In genomic region chr19:38223119-38223523, GRCh38 we compare ENCODE assay signal across 12 cellular contexts. TPM values are rescaled to one million over a fixed set of nuclear protein-coding genes. Genes with fewer than 3 reads are reported as not detected.
DNase-seq lines count a peak whose midpoint lies in the region; ATAC-seq, FAIRE-seq and TF ChIP-seq lines count a peak whose summit lies in the region.
"Had no signal": no experiment of that assay in that cellular context is flagged by ENCODE, and none has a peak within 500 bp of the region (broad histone marks: within the 10 kb centered on the region; RNA-seq: fewer than 3 reads in every experiment).

No MANE protein-coding gene starts in this region.

- H3K27ac Mint-ChIP-seq in activated CD4-positive, alpha-beta T cell treated with anti-CD3 and anti-CD28 coated beads for 36 hours: no peak overlapping the region
- H3K27ac Mint-ChIP-seq in osteocyte (ENCODE audit: unreplicated experiment): no peak overlapping the region

- no peaks in the 10 kb centered on the region for H4K20me1 ChIP-seq in MM.1S (ENCODE audit: insufficient read depth, low read length)

- no peak overlapping the region for H2AFZ ChIP-seq in MM.1S (ENCODE audit: low read length)

- POLR2A ChIA-PET in activated CD4-positive, alpha-beta T cell treated with anti-CD3 and anti-CD28 coated beads for 36 hours (lab: Charles Lee): no interaction called here

- peak overlapping the region; percentile 63 for H3K4me3 Mint-ChIP-seq in activated CD4-positive, alpha-beta T cell treated with anti-CD3 and anti-CD28 coated beads for 36 hours
- H3K4me3 Mint-ChIP-seq in osteocyte (ENCODE audit: unreplicated experiment): peak overlapping the region; percentile 82

- H3K4me1 Mint-ChIP-seq in activated CD4-positive, alpha-beta T cell treated with anti-CD3 and anti-CD28 coated beads for 36 hours: peaks cover 21% of the 10 kb centered on the region
- peaks cover 19% of the 10 kb centered on the region for H3K4me1 Mint-ChIP-seq in osteocyte (ENCODE audit: unreplicated experiment)

- TF ChIP-seq CTCF in MM.1S (IDR thresholded peaks at IDR 0.05; ENCODE audit: low read length) (no peak), bronchial epithelial cell (IDR thresholded peaks at IDR 0.05; ENCODE audit: insufficient read depth, low read length, severe bottlenecking) (no peak), osteocyte (IDR thresholded peaks at IDR 0.05) (no peak)

- no peak overlapping the region for H3K9ac ChIP-seq in MM.1S (ENCODE audit: low read length)

- no peaks in the 10 kb centered on the region for H3K36me3 ChIP-seq in MM.1S (replicated peaks; ENCODE audit: insufficient read depth, low read length)
- H3K36me3 ChIP-seq in bronchial epithelial cell (ENCODE audit: control insufficient read depth, insufficient read depth, low read length): no peaks in the 10 kb centered on the region

- H3K79me2 ChIP-seq in MM.1S (ENCODE audit: low read length): no peaks in the 10 kb centered on the region

- no peak for ATAC-seq in activated CD4-positive, alpha-beta T cell treated with anti-CD3 and anti-CD28 coated beads for 36 hours

- H3K27me3 Mint-ChIP-seq in activated CD4-positive, alpha-beta T cell treated with anti-CD3 and anti-CD28 coated beads for 36 hours: peaks cover 59% of the 10 kb centered on the region
- H3K27me3 Mint-ChIP-seq in osteocyte (ENCODE audit: unreplicated experiment): no peaks in the 10 kb centered on the region

- H3K27me3 ChIP-seq in MM.1S (replicated peaks; ENCODE audit: insufficient read depth, low read length): peaks cover 39% of the 10 kb centered on the region
- H3K27me3 ChIP-seq in bronchial epithelial cell (ENCODE audit: control insufficient read depth, insufficient read depth, low read length): no peaks in the 10 kb centered on the region
- H3K27me3 ChIP-seq: foreskin keratinocyte had no signal

- H3K9me3 ChIP-seq in MM.1S (replicated peaks; ENCODE audit: insufficient read depth, low read length): no peaks in the 10 kb centered on the region

- H3K36me3 Mint-ChIP-seq in activated CD4-positive, alpha-beta T cell treated with anti-CD3 and anti-CD28 coated beads for 36 hours (ENCODE audit: low read depth): peaks cover 2% of the 10 kb centered on the region
- no peaks in the 10 kb centered on the region for H3K36me3 Mint-ChIP-seq in osteocyte (ENCODE audit: unreplicated experiment)

- intact Hi-C loops in activated CD4-positive, alpha-beta T cell treated with anti-CD3 and anti-CD28 coated beads for 36 hours (cut with DNase I, micrococcal nuclease): no loop called here

- CTCF ChIA-PET in activated CD4-positive, alpha-beta T cell treated with anti-CD3 and anti-CD28 coated beads for 36 hours (lab: Charles Lee): no interaction called here

- H3K9me2 ChIP-seq in MM.1S (replicated peaks; ENCODE audit: insufficient read depth, low read length): no peaks in the 10 kb centered on the region

- peak overlapping the region; percentile 97; the same call in 1 of the 2 replicates for H3K4me2 ChIP-seq in MM.1S (ENCODE audit: low read depth, low read length)

- H3K4me1 ChIP-seq in MM.1S (ENCODE audit: low read length): 0 out of 2 replicates have a peak, but pooled peaks cover 3% of the 10 kb centered on the region
- H3K4me1 ChIP-seq: foreskin keratinocyte had no signal

- no peak overlapping the region for H3K4me3 ChIP-seq in MM.1S (ENCODE audit: low read length)
- no peak overlapping the region for H3K4me3 ChIP-seq in bronchial epithelial cell (ENCODE audit: low read depth, low read length)
- H3K4me3 ChIP-seq: lung had no signal

- DNase-seq in activated CD4-positive, alpha-beta T cell treated with anti-CD3 and anti-CD28 coated beads for 36 hours: no peak
- no peak for DNase-seq in activated CD4-positive, alpha-beta T cell treated with anti-CD3 and anti-CD28 coated beads, Interleukin-2, amount 50 U/mL, for 48 hours
- DNase-seq in MM.1S: no peak
- DNase-seq in bronchial epithelial cell (ENCODE audit: low read depth): no peak
- DNase-seq in osteocyte (ENCODE audit: extremely low spot score, unreplicated experiment): no peak
- DNase-seq in NCI-H1105 treated with DMSO at 0.1 percent for 48 hours (lab: John Stamatoyannopoulos, UW): no peak
- no peak for DNase-seq in T-helper 9 cell
- no peak for DNase-seq in NCI-H2196 (lab: John Stamatoyannopoulos, UW; ENCODE audit: unreplicated experiment)
- DNase-seq: GF-D8 had no signal

- H3K9me3 Mint-ChIP-seq in activated CD4-positive, alpha-beta T cell treated with anti-CD3 and anti-CD28 coated beads for 36 hours (ENCODE audit: low read depth): no peaks in the 10 kb centered on the region
- no peaks in the 10 kb centered on the region for H3K9me3 Mint-ChIP-seq in osteocyte (ENCODE audit: unreplicated experiment)

- no peaks in the 10 kb centered on the region for H3F3A ChIP-seq in MM.1S (ENCODE audit: insufficient read depth, low read length)

- FAIRE-seq in bronchial epithelial cell (lab: Jason Lieb, UNC): peak; percentile 60
- FAIRE-seq: A204.1 had no signal

- H3K27ac ChIP-seq in MM.1S (ENCODE audit: low read length): no peak overlapping the region
- H3K27ac ChIP-seq: foreskin keratinocyte had no signal

RNA-seq across cellular contexts. Expression of gene DPF1, which starts 0.9 kb away (rescaled TPM):
- total RNA-seq in activated CD4-positive, alpha-beta T cell treated with anti-CD3 and anti-CD28 coated beads for 36 hours: 1 to 10 TPM in 1 of 2 experiments, under 1 TPM in 1; 0.91 to 1.2 TPM
- total RNA-seq in bronchial epithelial cell (0.13 TPM in 1 of 2 replicates, not detected in the other), osteocyte (0.63 and 2.2 TPM in 2 replicates)

RNA-seq across cellular contexts. Expression of gene PPP1R14A, which starts 33.1 kb away (rescaled TPM):
- 1 to 10 TPM; 1.6 to 1.7 TPM for total RNA-seq in activated CD4-positive, alpha-beta T cell treated with anti-CD3 and anti-CD28 coated beads for 36 hours
- total RNA-seq in bronchial epithelial cell (0.38 and 1.6 TPM in 2 replicates), osteocyte (45.1 TPM in 2 replicates)

RNA-seq across cellular contexts. Expression of gene SPINT2, which starts 41.3 kb away (rescaled TPM):
- 10 to 100 TPM; 46.0 to 49.0 TPM for total RNA-seq in activated CD4-positive, alpha-beta T cell treated with anti-CD3 and anti-CD28 coated beads for 36 hours
- total RNA-seq in bronchial epithelial cell (1,057 and 1,682 TPM in 2 replicates), osteocyte (29.5 and 30.4 TPM in 2 replicates)

Comparison
In these comparisons a context has a peak if more than half of its experiments do, and no peak if none do; other contexts are left out.
1. RNA of gene PPP1R14A, which starts 33.1 kb away (total RNA-seq): 45.1 TPM in osteocyte; 1.6 to 1.7 TPM in activated CD4-positive, alpha-beta T cell treated with anti-CD3 and anti-CD28 coated beads for 36 hours and 0.38 to 1.6 TPM in bronchial epithelial cell; every median in the first group is over 10 times any median in the second.
2. RNA of gene SPINT2, which starts 41.3 kb away (total RNA-seq): 1,057 to 1,682 TPM in bronchial epithelial cell; 46.0 to 49.0 TPM in activated CD4-positive, alpha-beta T cell treated with anti-CD3 and anti-CD28 coated beads for 36 hours and 29.5 to 30.4 TPM in osteocyte; every median in the first group is over 10 times any median in the second.